Comparison of ENCODE assay signal across 19 cellular contexts in genomic region chr21:42300956-42301355, GRCh38. TPM values are rescaled to one million over a fixed set of nuclear protein-coding genes. Genes with fewer than 3 reads are reported as not detected.
DNase-seq lines count a peak whose midpoint lies in the region; ATAC-seq and TF ChIP-seq lines count a peak whose summit lies in the region.
"Had no signal": no experiment of that assay in that cellular context is flagged by ENCODE, and none has a peak within 500 bp of the region (broad histone marks: within the 10 kb centered on the region; RNA-seq: fewer than 3 reads in every experiment).

No MANE protein-coding gene starts in this region.

- peak overlapping the region; percentile 23 for H3K27ac Mint-ChIP-seq in endodermal cell

- no peak for TF ChIP-seq POLR2A in suprapubic skin (IDR thresholded peaks at IDR 0.05)

- H3K27ac ChIP-seq in endodermal cell (ENCODE audit: low read depth, low read length) (no peak overlapping the region), neuronal stem cell (replicated peaks; ENCODE audit: low read length) (no peak overlapping the region), suprapubic skin (peak overlapping the region; percentile 58), caudate nucleus (ENCODE audit: low read depth, low read length) (no peak overlapping the region)
- H3K27ac ChIP-seq in effector memory CD4-positive, alpha-beta T cell (ENCODE audit: insufficient read depth, low read length, poor library complexity, severe bottlenecking): no peak overlapping the region
- H3K27ac ChIP-seq: GM23248, HL-60 had no signal

- H3K27me3 ChIP-seq in endodermal cell (ENCODE audit: control insufficient read depth, insufficient read depth, low read length, poor library complexity, severe bottlenecking): no peaks in the 10 kb centered on the region
- H3K27me3 ChIP-seq in neuronal stem cell (ENCODE audit: control insufficient read depth in 3 of 3, insufficient read depth in 3 of 3, low read depth in 1 of 3, low read length in 3 of 3): peaks cover 0 to 6% (median 0%) of the 10 kb centered on the region in 3 experiments
- H3K27me3 ChIP-seq in suprapubic skin: peaks cover 4% of the 10 kb centered on the region
- H3K27me3 ChIP-seq in effector memory CD4-positive, alpha-beta T cell (replicated peaks; ENCODE audit: control insufficient read depth, insufficient read depth, low read length, poor library complexity, severe bottlenecking): no peaks in the 10 kb centered on the region

- no peak overlapping the region for H2BK15ac ChIP-seq in neuronal stem cell (ENCODE audit: low read length)

- H3K4me3 ChIP-seq in endodermal cell (ENCODE audit: low read length) (no peak overlapping the region), neuronal stem cell (ENCODE audit: low read length in 2 of 2) (no peak overlapping the region), suprapubic skin (no peak overlapping the region)
- H3K4me3 ChIP-seq in effector memory CD4-positive, alpha-beta T cell (ENCODE audit: insufficient read depth, low read depth, low read length, poor library complexity, severe bottlenecking): no peak overlapping the region
- H3K4me3 ChIP-seq: GM23248 had no signal

- H3K9ac ChIP-seq in endodermal cell (ENCODE audit: extremely low read depth, low read length, poor library complexity, severe bottlenecking) (no peak overlapping the region), neuronal stem cell (ENCODE audit: low read depth, low read length, poor library complexity) (no peak overlapping the region)
- H3K9ac ChIP-seq: GM23248 had no signal

- H3K4me1 ChIP-seq in endodermal cell (ENCODE audit: control insufficient read depth, insufficient read depth, low read length) (peaks cover 11% of the 10 kb centered on the region), neuronal stem cell (ENCODE audit: control insufficient read depth in 2 of 2, insufficient read depth in 1 of 2, low read depth in 1 of 2, low read length in 2 of 2) (peaks cover 0 to 9% of the 10 kb centered on the region in 2 donors), suprapubic skin (no peaks in the 10 kb centered on the region)
- no peaks in the 10 kb centered on the region for H3K4me1 ChIP-seq in effector memory CD4-positive, alpha-beta T cell (ENCODE audit: control insufficient read depth, insufficient read depth, low read length, poor library complexity, severe bottlenecking)

- no peak overlapping the region for H3K18ac ChIP-seq in neuronal stem cell (ENCODE audit: low read length)

- H2BK5ac ChIP-seq in neuronal stem cell (ENCODE audit: low read length): no peak overlapping the region

- TF ChIP-seq CTCF in endodermal cell (conservative IDR thresholded peaks at IDR 0.05): no peak
- TF ChIP-seq CTCF in suprapubic skin (IDR thresholded peaks at IDR 0.05): no peak

- TF ChIP-seq EP300 in suprapubic skin (IDR thresholded peaks at IDR 0.05): no peak

- DNase-seq in Right ventricle myocardium inferior (ENCODE audit: missing footprints): peak; percentile 23
- no peak for DNase-seq in Right ventricle myocardium superior
- DNase-seq in endodermal cell: no peak
- no peak for DNase-seq in neuronal stem cell (ENCODE audit: low spot score)
- DNase-seq in suprapubic skin (ENCODE audit: low spot score in 2 of 2): no peak
- DNase-seq in effector memory CD4-positive, alpha-beta T cell: no peak
- DNase-seq in caudate nucleus (lab: John Stamatoyannopoulos, UW): no peak
- DNase-seq: 8988T; CD8-positive, alpha-beta memory T cell; DND-41; GM23248; HCEC 1CT; NCI-H1105; NCI-H1694; NCI-H510A treated with DMSO at 0.1 percent for 48 hours had no signal

- H2BK12ac ChIP-seq in neuronal stem cell (ENCODE audit: low read length): no peak overlapping the region

- no peak overlapping the region for H2AFZ ChIP-seq in neuronal stem cell (ENCODE audit: low read length)
- H2AFZ ChIP-seq: GM23248 had no signal

- ATAC-seq in Right ventricle myocardium inferior (no peak), Right ventricle myocardium superior (ENCODE audit: poor library complexity) (no peak), GM18502 (IDR thresholded peaks at IDR 0.05; ENCODE audit: poor library complexity, unreplicated experiment) (no peak)

- no peak overlapping the region for H3K4me2 ChIP-seq in neuronal stem cell (ENCODE audit: insufficient read depth, low read length, poor library complexity, severe bottlenecking)

- intact Hi-C loops in Right ventricle myocardium inferior (cut with DNase I): no loop called here
- intact Hi-C loops in Right ventricle myocardium superior (cut with DNase I): no loop called here

- H3K9me3 Mint-ChIP-seq in endodermal cell: no peaks in the 10 kb centered on the region
- H3K9me3 Mint-ChIP-seq: CD8-positive, alpha-beta memory T cell had no signal

- H2AK5ac ChIP-seq in neuronal stem cell (ENCODE audit: low read depth, low read length): peak overlapping the region; percentile 80

- WGBS in endodermal cell (ENCODE audit: insufficient coverage in 1 of 2, insufficient read length in 1 of 2), 2 experiments: 98 to 100% methylated on average over 2 to 9 of the region's 9 CpGs
- no CpG with 5 or more reads among the region's 9 CpGs for WGBS in neuronal stem cell (ENCODE audit: extremely low coverage in 2 of 2, insufficient read length in 2 of 2, insufficient replicate concordance in 1 of 2), 2 donors
- WGBS in suprapubic skin: 87% methylated on average over 9 of the region's 9 CpGs

- no peaks in the 10 kb centered on the region for H3K36me3 Mint-ChIP-seq in endodermal cell (ENCODE audit: low read depth)

- H3K36me3 ChIP-seq in endodermal cell (ENCODE audit: control insufficient read depth, insufficient read depth, low read length) (no peaks in the 10 kb centered on the region), neuronal stem cell (replicated peaks in 1 of 2; ENCODE audit: control insufficient read depth in 2 of 2, insufficient read depth in 2 of 2, low read length in 2 of 2) (no peaks in the 10 kb centered on the region), suprapubic skin (peaks cover 12% of the 10 kb centered on the region)
- no peaks in the 10 kb centered on the region for H3K36me3 ChIP-seq in effector memory CD4-positive, alpha-beta T cell (ENCODE audit: control insufficient read depth, insufficient read depth, low read length)

- no peak overlapping the region for H3K4ac ChIP-seq in neuronal stem cell (ENCODE audit: low read length)

- no peaks in the 10 kb centered on the region for H3K79me1 ChIP-seq in neuronal stem cell (ENCODE audit: low read depth, low read length)

- H3K14ac ChIP-seq in neuronal stem cell (ENCODE audit: low read length): no peak overlapping the region

- H3K9me3 ChIP-seq in endodermal cell (ENCODE audit: control insufficient read depth, low read length) (no peaks in the 10 kb centered on the region), neuronal stem cell (replicated peaks in 1 of 2; ENCODE audit: control insufficient read depth in 2 of 2, insufficient read depth in 1 of 2, low read depth in 1 of 2, low read length in 2 of 2) (no peaks in the 10 kb centered on the region), suprapubic skin (no peaks in the 10 kb centered on the region)
- H3K9me3 ChIP-seq in effector memory CD4-positive, alpha-beta T cell (ENCODE audit: control insufficient read depth, low read length): no peaks in the 10 kb centered on the region

- H3K4me1 Mint-ChIP-seq in endodermal cell: peaks cover 23% of the 10 kb centered on the region

- no peak overlapping the region for H3K4me3 Mint-ChIP-seq in endodermal cell
- H3K4me3 Mint-ChIP-seq: CD8-positive, alpha-beta memory T cell had no signal

- no peak overlapping the region for H4K91ac ChIP-seq in neuronal stem cell (ENCODE audit: low read depth, low read length, poor library complexity)

- no peaks in the 10 kb centered on the region for H3K27me3 Mint-ChIP-seq in endodermal cell (ENCODE audit: insufficient read depth)

- H2BK120ac ChIP-seq in neuronal stem cell (ENCODE audit: low read depth, low read length): no peak overlapping the region

- H4K8ac ChIP-seq in neuronal stem cell (ENCODE audit: low read depth, low read length): no peak overlapping the region

- H3K23ac ChIP-seq in neuronal stem cell (ENCODE audit: low read depth, low read length, poor library complexity): peak overlapping the region; percentile 34

RNA-seq across cellular contexts. Expression of gene TFF3, which starts 14.3 kb away (rescaled TPM):
- total RNA-seq in Right ventricle myocardium inferior (3.4 TPM), Right ventricle myocardium superior (1.00 TPM), endodermal cell (1 to 10 TPM in 1 of 2 donors, not detected in 1; 5.5 TPM), suprapubic skin (1 to 10 TPM in 3 of 4 donors, not detected in 1; 1.9 to 8.0 (median 5.5) TPM)
- 1.2 TPM for polyA plus RNA-seq in endodermal cell (2013, experiment 1 of 2)
- 1.7 TPM for polyA plus RNA-seq in endodermal cell (2013, experiment 2 of 2)
- not detected for polyA plus RNA-seq in neuronal stem cell (2013, experiment 1 of 2)
- polyA plus RNA-seq in neuronal stem cell (2013, experiment 2 of 2): 0.15 TPM
- total RNA-seq: CD8-positive, alpha-beta memory T cell; GM23248; LHCN-M2 had no signal
- polyA plus RNA-seq: BJ; CD8-positive, alpha-beta memory T cell; GM23248 had no signal

RNA-seq across cellular contexts. Expression of gene TFF2, which starts 49.8 kb away (rescaled TPM):
- total RNA-seq in Right ventricle myocardium inferior (not detected), Right ventricle myocardium superior (not detected), endodermal cell (not detected), suprapubic skin (not detected)
- not detected for polyA plus RNA-seq in endodermal cell (2013, experiment 1 of 2)
- polyA plus RNA-seq in endodermal cell (2013, experiment 2 of 2): not detected
- polyA plus RNA-seq in neuronal stem cell (2013, experiment 1 of 2): not detected
- polyA plus RNA-seq in neuronal stem cell (2013, experiment 2 of 2): not detected
- total RNA-seq: CD8-positive, alpha-beta memory T cell; GM23248; LHCN-M2 had no signal
- polyA plus RNA-seq: BJ; CD8-positive, alpha-beta memory T cell; GM23248 had no signal
